Comparison of ENCODE assay signal across 10 cellular contexts in the genomic region with DNA sequence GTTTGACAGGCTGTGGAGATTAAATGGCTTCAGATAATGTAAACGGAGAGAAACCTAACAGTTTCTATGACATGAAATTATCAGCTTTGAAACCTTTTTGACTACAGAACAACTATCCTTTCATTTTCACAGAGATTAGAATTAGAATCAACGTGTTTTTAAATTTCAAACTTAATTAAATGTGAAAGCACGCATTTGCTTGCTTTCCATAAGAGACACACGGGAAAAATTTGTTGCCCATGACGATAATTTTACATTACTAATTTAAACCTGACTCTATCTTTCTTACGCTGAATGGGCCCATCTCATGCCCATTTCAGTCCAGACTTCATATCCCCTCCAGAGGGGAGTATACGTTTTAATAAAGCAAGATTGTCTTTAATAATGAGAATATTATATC.
"Had no signal": no experiment of that assay in that cellular context is flagged by ENCODE, and none has a peak within 500 bp of the region (broad histone marks: within the 10 kb centered on the region; RNA-seq: fewer than 3 reads in every experiment).

No MANE protein-coding gene starts in this region.

- H2AFZ ChIP-seq: GM23338 had no signal

- H3K27ac ChIP-seq: KMS-11 had no signal

- H3K9ac ChIP-seq: KMS-11 had no signal

- H3K4me3 Mint-ChIP-seq: GM23338, H9, HFFc6 had no signal

- ATAC-seq: GM23338 had no signal

- H3K9me3 Mint-ChIP-seq: GM23338, H9, HFFc6 had no signal

- H3K4me3 ChIP-seq: GM23338 had no signal

- H3K27ac Mint-ChIP-seq: GM23338, HFFc6 had no signal

- DNase-seq: H9, HCEC 1CT, HFFc6, IMR-90, KBM-7 had no signal

- H3K4me2 ChIP-seq: GM23338, KMS-11 had no signal

- FAIRE-seq: H1, H54, HTR-8/SVneo had no signal
